ENCODE assay signal across 8 cellular contexts in genomic region chr15:45458746-45459403, GRCh38.
DNase-seq lines count a peak whose midpoint lies in the region; ATAC-seq, FAIRE-seq and TF ChIP-seq lines count a peak whose summit lies in the region.

No MANE protein-coding gene starts in this region.

- H3K9me3 Mint-ChIP-seq in activated CD8-positive, alpha-beta T cell treated with anti-CD3 and anti-CD28 coated beads, Interleukin-2, amount 10 ng/mL, durations not matched to agents 7 days and 5 days (ENCODE audit: insufficient read depth) = peaks cover under 1% of the 10 kb centered on the region

- peak; percentile 92 for TF ChIP-seq CTCF in mucosa of descending colon (IDR thresholded peaks at IDR 0.05)

- POLR2A ChIA-PET in activated CD8-positive, alpha-beta T cell treated with anti-CD3 and anti-CD28 coated beads, Interleukin-2, amount 10 ng/mL, durations not matched to agents 7 days and 5 days (lab: Charles Lee) = interaction anchor here (0.6 to 0.9 kb wide), 2 partner anchors 38 to 128 kb away, joined by 3 to 4 read pairs; partner anchors contain the start of gene BLOC1S6

- H3K9me3 ChIP-seq in endocrine pancreas (ENCODE audit: control insufficient read depth, low read length) (no peaks in the 10 kb centered on the region), mucosa of descending colon (no peaks in the 10 kb centered on the region)

- H3K27ac Mint-ChIP-seq in activated CD8-positive, alpha-beta T cell treated with anti-CD3 and anti-CD28 coated beads, Interleukin-2, amount 10 ng/mL, durations not matched to agents 7 days and 5 days = no peak overlapping the region

- H3K4me1 ChIP-seq in endocrine pancreas (ENCODE audit: control insufficient read depth, insufficient read depth, low read length) (no peaks in the 10 kb centered on the region), mucosa of descending colon (ENCODE audit: low read depth) (peaks cover 28% of the 10 kb centered on the region)

- no peak overlapping the region for H3K9ac ChIP-seq in endocrine pancreas (ENCODE audit: control insufficient read depth, insufficient read depth, low read length)

- CTCF ChIA-PET in activated CD8-positive, alpha-beta T cell treated with anti-CD3 and anti-CD28 coated beads, Interleukin-2, amount 10 ng/mL, durations not matched to agents 7 days and 5 days (lab: Charles Lee) = interaction anchor here (0.6 to 7.0 kb wide), 30 partner anchors 10 to 298 kb away, joined by 3 to 202 read pairs (median 4); partner anchors contain the start of genes BLOC1S6 and SQOR

- DNase-seq in A172 (ENCODE audit: low spot score) (peak; percentile 58), GM18507 (ENCODE audit: extremely low spot score, insufficient read length, low read depth) (no peak), NCI-H526 (lab: John Stamatoyannopoulos, UW) (peak; percentile 16 to 68), mucosa of descending colon (peak in 2 of 3 donors; percentile 73 to 92)
- peak; percentile 90 for DNase-seq in activated CD8-positive, alpha-beta T cell treated with anti-CD3 and anti-CD28 coated beads, Interleukin-2, amount 10 ng/mL, durations not matched to agents 7 days and 5 days
- DNase-seq in stimulated activated CD8-positive, alpha-beta memory T cell treated with anti-CD3 and anti-CD28 coated beads, Interleukin-2, amount 100 ng/mL, for 1 hour (ENCODE audit: low read depth in 2 of 2) = peak; percentile 67 to 73

- intact Hi-C loops in mucosa of descending colon (cut with DNase I, micrococcal nuclease) = loop anchor here in 1 of 2 donors (5.0 kb wide), 2 partner anchors 152 to 153 kb away; no protein-coding TSS in a partner anchor

- no peaks in the 10 kb centered on the region for H3K27me3 ChIP-seq in endocrine pancreas (ENCODE audit: control insufficient read depth, insufficient read depth, low read length)

- H3K27me3 Mint-ChIP-seq in activated CD8-positive, alpha-beta T cell treated with anti-CD3 and anti-CD28 coated beads, Interleukin-2, amount 10 ng/mL, durations not matched to agents 7 days and 5 days (ENCODE audit: low read depth) = no peaks in the 10 kb centered on the region

- H3K4me1 Mint-ChIP-seq in activated CD8-positive, alpha-beta T cell treated with anti-CD3 and anti-CD28 coated beads, Interleukin-2, amount 10 ng/mL, durations not matched to agents 7 days and 5 days (ENCODE audit: low read depth) = peaks cover 44% of the 10 kb centered on the region

- no peak for ATAC-seq in activated CD8-positive, alpha-beta T cell treated with anti-CD3 and anti-CD28 coated beads, Interleukin-2, amount 10 ng/mL, durations not matched to agents 7 days and 5 days
- ATAC-seq in mucosa of descending colon (peak; percentile 61), HG02623 (IDR thresholded peaks at IDR 0.05; ENCODE audit: unreplicated experiment) (no peak)

- no peaks in the 10 kb centered on the region for H3K36me3 ChIP-seq in endocrine pancreas (ENCODE audit: control insufficient read depth, insufficient read depth, low read length)
- no peaks in the 10 kb centered on the region for H3K36me3 ChIP-seq in mucosa of descending colon (ENCODE audit: low read depth)

- H3K4me3 Mint-ChIP-seq in activated CD8-positive, alpha-beta T cell treated with anti-CD3 and anti-CD28 coated beads, Interleukin-2, amount 10 ng/mL, durations not matched to agents 7 days and 5 days = peak overlapping the region; percentile 25

- peak; percentile 88 for FAIRE-seq in GM18507 (lab: Jason Lieb, UNC)

- H3K36me3 Mint-ChIP-seq in activated CD8-positive, alpha-beta T cell treated with anti-CD3 and anti-CD28 coated beads, Interleukin-2, amount 10 ng/mL, durations not matched to agents 7 days and 5 days (ENCODE audit: low read depth) = peaks cover under 1% of the 10 kb centered on the region

- H3K4me3 ChIP-seq in endocrine pancreas (ENCODE audit: control insufficient read depth, insufficient read depth, low read length) (peak overlapping the region; percentile 99), mucosa of descending colon (no peak overlapping the region)
